26 cellular contexts compared by ENCODE assay signal in genomic region chr1:229234870-229235472, GRCh38. TPM values are rescaled to one million over a fixed set of nuclear protein-coding genes. Genes with fewer than 3 reads are reported as not detected.
DNase-seq lines count a peak whose midpoint lies in the region; ATAC-seq and TF ChIP-seq lines count a peak whose summit lies in the region.
"Had no signal": no experiment of that assay in that cellular context is flagged by ENCODE, and none has a peak within 500 bp of the region (broad histone marks: within the 10 kb centered on the region; RNA-seq: fewer than 3 reads in every experiment).

No MANE protein-coding gene starts in this region.

- no peaks in the 10 kb centered on the region for H4K20me1 ChIP-seq in GM23248 (ENCODE audit: insufficient read depth)

- H3K9me3 Mint-ChIP-seq in activated CD8-positive, alpha-beta memory T cell treated with anti-CD3 and anti-CD28 coated beads, Interleukin-2, amount 10 ng/mL, durations not matched to agents 7 days and 5 days (ENCODE audit: low read depth) = no peaks in the 10 kb centered on the region
- H3K9me3 Mint-ChIP-seq: CD8-positive, alpha-beta T cell had no signal

- peaks cover 20% of the 10 kb centered on the region for H3K27me3 Mint-ChIP-seq in activated CD8-positive, alpha-beta memory T cell treated with anti-CD3 and anti-CD28 coated beads, Interleukin-2, amount 10 ng/mL, durations not matched to agents 7 days and 5 days

- H3K27ac ChIP-seq in layer of hippocampus (ENCODE audit: low read depth, low read length) (peak overlapping the region; percentile 72), GM23248 (no peak overlapping the region), RWPE1 (no peak overlapping the region)
- H3K27ac ChIP-seq: 22Rv1, C4-2B, PC-9, SJSA1 had no signal

- no peak overlapping the region for H3K27ac Mint-ChIP-seq in activated CD8-positive, alpha-beta memory T cell treated with anti-CD3 and anti-CD28 coated beads, Interleukin-2, amount 10 ng/mL, durations not matched to agents 7 days and 5 days
- H3K27ac Mint-ChIP-seq: B cell; CD8-positive, alpha-beta T cell had no signal

- no peak overlapping the region for H3K4me3 Mint-ChIP-seq in activated CD8-positive, alpha-beta memory T cell treated with anti-CD3 and anti-CD28 coated beads, Interleukin-2, amount 10 ng/mL, durations not matched to agents 7 days and 5 days
- H3K4me3 Mint-ChIP-seq: B cell; CD8-positive, alpha-beta T cell had no signal

- no peaks in the 10 kb centered on the region for H3K36me3 Mint-ChIP-seq in activated CD8-positive, alpha-beta memory T cell treated with anti-CD3 and anti-CD28 coated beads, Interleukin-2, amount 10 ng/mL, durations not matched to agents 7 days and 5 days
- H3K36me3 Mint-ChIP-seq: CD8-positive, alpha-beta T cell had no signal

- H2AFZ ChIP-seq in GM23248 = no peak overlapping the region
- H2AFZ ChIP-seq: PC-9 had no signal

- no peaks in the 10 kb centered on the region for H3K9me3 ChIP-seq in GM23248 (ENCODE audit: low read depth)
- H3K9me3 ChIP-seq: Caco-2, SJSA1 had no signal

- H3K9me2 ChIP-seq in GM23248 (ENCODE audit: insufficient read depth) = no peaks in the 10 kb centered on the region

- no peaks in the 10 kb centered on the region for H3K27me3 ChIP-seq in layer of hippocampus (ENCODE audit: control insufficient read depth, insufficient read depth, low read length)
- H3K27me3 ChIP-seq in GM23248 (replicated peaks; ENCODE audit: insufficient read depth) = peaks cover 12% of the 10 kb centered on the region

- intact Hi-C loops in sciatic nerve (cut with DNase I) = no loop called here

- H3K79me2 ChIP-seq in GM23248 (ENCODE audit: insufficient read depth) = no peaks in the 10 kb centered on the region

- H3K4me3 ChIP-seq in GM23248 = no peak overlapping the region
- H3K4me3 ChIP-seq: PC-9, SJSA1 had no signal

- H3K4me1 Mint-ChIP-seq in activated CD8-positive, alpha-beta memory T cell treated with anti-CD3 and anti-CD28 coated beads, Interleukin-2, amount 10 ng/mL, durations not matched to agents 7 days and 5 days = no peaks in the 10 kb centered on the region

- H3F3A ChIP-seq in GM23248 (ENCODE audit: insufficient read depth) = no peaks in the 10 kb centered on the region

- WGBS in GM23248 (ENCODE audit: low coverage in 1 of 2, low lambda C conversion rate in 2 of 2, missing lambda C conversion rate in 2 of 2), 2 experiments = 76 to 81% methylated on average over 13 of the region's 13 CpGs

- POLR2A ChIA-PET in RWPE1 (lab: Yijun Ruan, JAX; ENCODE audit: low non-redundant PET) = no interaction called here

- DNase-seq in activated CD8-positive, alpha-beta memory T cell treated with anti-CD3 and anti-CD28 coated beads, Interleukin-2, amount 50 U/mL, for 48 hours = peak; percentile 12
- DNase-seq in activated CD8-positive, alpha-beta memory T cell treated with anti-CD3 and anti-CD28 coated beads, Interleukin-2, amount 10 ng/mL, durations not matched to agents 7 days and 5 days = no peak
- DNase-seq in sciatic nerve (ENCODE audit: low spot score) (peak; percentile 18), GM23248 (no peak), RWPE1 (ENCODE audit: low spot score) (no peak)
- no peak for DNase-seq in stimulated activated CD4-positive, alpha-beta T cell treated with anti-CD3 and anti-CD28 coated beads, Interleukin-2, amount 100 ng/mL, for 48 hours
- DNase-seq: Caco-2; CD8-positive, alpha-beta T cell; DMS79; EL; GF-D8; H7; KBM-7; NCI-H1105 treated with DMSO at 0.1 percent for 48 hours; NCI-H146; NCI-H2029; NCI-H446 treated with DMSO at 0.1 percent for 48 hours; NCI-H526; NCI-H82; PC-9; Right ventricle myocardium superior had no signal

- ATAC-seq in activated CD8-positive, alpha-beta memory T cell treated with anti-CD3 and anti-CD28 coated beads, Interleukin-2, amount 10 ng/mL, durations not matched to agents 7 days and 5 days = no peak
- ATAC-seq in sciatic nerve = no peak
- ATAC-seq: CD8-positive, alpha-beta T cell had no signal

- H3K4me1 ChIP-seq in GM23248 (ENCODE audit: insufficient read depth) = peaks cover 16% of the 10 kb centered on the region

- CTCF ChIA-PET in activated CD8-positive, alpha-beta memory T cell treated with anti-CD3 and anti-CD28 coated beads, Interleukin-2, amount 10 ng/mL, durations not matched to agents 7 days and 5 days (lab: Charles Lee) = interaction anchor here (0.7 kb wide), 1 partner anchor 8 kb away, joined by 3 read pairs; no protein-coding TSS in a partner anchor
- CTCF ChIA-PET in RWPE1 (lab: Yijun Ruan, JAX) = no interaction called here

- TF ChIP-seq CTCF in RWPE1 (conservative IDR thresholded peaks at IDR 0.05; ENCODE audit: low read depth) = no peak

- H3K4me2 ChIP-seq in GM23248 (ENCODE audit: unreplicated experiment) = no peak overlapping the region
- H3K4me2 ChIP-seq: PC-9 had no signal

- H3K9ac ChIP-seq in GM23248 = no peak overlapping the region

- H3K36me3 ChIP-seq in GM23248 (ENCODE audit: low read depth) = no peaks in the 10 kb centered on the region
- H3K36me3 ChIP-seq: SJSA1 had no signal

- in situ Hi-C loops in GM23248 (cut with MboI) = loop anchor here (10.0 kb wide), 1 partner anchor 560 kb away; no protein-coding TSS in a partner anchor

RNA-seq across cellular contexts. Expression of gene RAB4A, which starts 35.9 kb away (rescaled TPM):
- total RNA-seq in activated CD8-positive, alpha-beta memory T cell treated with anti-CD3 and anti-CD28 coated beads, Interleukin-2, amount 10 ng/mL, durations not matched to agents 7 days and 5 days = 10 to 100 TPM; 26.5 to 27.2 TPM
- total RNA-seq in sciatic nerve = 65.3 TPM
- 36.7 and 43.4 TPM in 2 replicates for total RNA-seq in GM23248 (2014; rRNA removed; shearing (Covaris generic))
- 47.2 and 52.9 TPM in 2 replicates for polyA plus RNA-seq in GM23248 (2016; fragmentation: Nextera tagmentation; extraction: Ambion mirVana)

Comparison
In these comparisons a context has a peak if more than half of its experiments do, and no peak if none do; other contexts are left out.
1. DNase-seq: peak in activated CD8-positive, alpha-beta memory T cell treated with anti-CD3 and anti-CD28 coated beads, Interleukin-2, amount 50 U/mL, for 48 hours (single experiment) and sciatic nerve (single experiment); none in activated CD8-positive, alpha-beta memory T cell treated with anti-CD3 and anti-CD28 coated beads, Interleukin-2, amount 10 ng/mL, durations not matched to agents 7 days and 5 days (single experiment), GM23248 (single experiment), stimulated activated CD4-positive, alpha-beta T cell treated with anti-CD3 and anti-CD28 coated beads, Interleukin-2, amount 100 ng/mL, for 48 hours (0 of 2) and RWPE1 (single experiment).